8 cellular contexts compared by ENCODE assay signal in the genomic region with DNA sequence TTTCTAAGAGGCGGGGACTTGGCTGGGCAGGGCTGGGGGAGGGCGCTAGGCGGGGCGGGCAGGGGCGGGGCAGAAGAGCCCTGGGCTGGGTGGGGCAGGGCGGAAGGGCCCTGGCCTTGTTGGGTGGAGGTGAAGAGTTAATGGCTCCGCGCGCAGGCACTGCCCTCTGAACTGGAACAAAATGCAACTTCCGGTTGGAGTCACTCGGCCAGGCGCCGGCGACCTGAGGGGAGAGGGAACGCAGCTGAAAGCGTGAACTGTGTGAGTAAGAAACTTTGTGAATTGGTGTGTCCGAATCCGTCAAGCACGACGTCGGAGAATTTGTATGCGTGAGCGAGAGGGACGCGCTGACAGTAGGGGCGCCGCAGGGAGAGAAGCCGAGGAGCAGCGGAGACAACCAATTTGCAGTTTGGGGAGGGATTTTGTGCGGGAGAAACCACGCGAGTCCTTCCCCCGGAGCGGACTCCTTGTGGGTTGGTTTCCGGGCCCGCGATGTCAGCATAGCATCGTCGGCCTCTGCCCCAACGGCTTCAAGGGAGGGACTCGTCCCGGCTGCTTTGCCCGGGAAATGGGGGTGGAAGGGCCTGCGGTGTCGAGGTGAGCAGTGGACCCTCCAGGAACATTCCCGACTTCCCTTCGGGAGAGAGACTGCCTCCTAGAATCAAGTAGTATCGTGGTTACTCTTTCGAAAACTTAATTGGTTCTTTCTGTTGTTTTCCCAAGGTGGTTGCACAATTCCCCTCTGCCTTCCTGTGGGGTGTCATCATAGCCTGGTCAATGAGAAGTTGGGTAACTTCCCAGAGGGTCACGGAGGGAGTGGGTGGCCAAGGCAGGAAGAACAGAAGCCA. TPM values are rescaled to one million over a fixed set of nuclear protein-coding genes. Genes with fewer than 3 reads are reported as not detected.
DNase-seq lines count a peak whose midpoint lies in the region; ATAC-seq and TF ChIP-seq lines count a peak whose summit lies in the region.

A gene with protein sequence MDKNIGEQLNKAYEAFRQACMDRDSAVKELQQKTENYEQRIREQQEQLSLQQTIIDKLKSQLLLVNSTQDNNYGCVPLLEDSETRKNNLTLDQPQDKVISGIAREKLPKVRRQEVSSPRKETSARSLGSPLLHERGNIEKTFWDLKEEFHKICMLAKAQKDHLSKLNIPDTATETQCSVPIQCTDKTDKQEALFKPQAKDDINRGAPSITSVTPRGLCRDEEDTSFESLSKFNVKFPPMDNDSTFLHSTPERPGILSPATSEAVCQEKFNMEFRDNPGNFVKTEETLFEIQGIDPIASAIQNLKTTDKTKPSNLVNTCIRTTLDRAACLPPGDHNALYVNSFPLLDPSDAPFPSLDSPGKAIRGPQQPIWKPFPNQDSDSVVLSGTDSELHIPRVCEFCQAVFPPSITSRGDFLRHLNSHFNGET (plus strand): TSS at position 203 of the 848 bp plus-strand sequence. CDS start 19,235 bp downstream, outside the sequence.

- H3K4me3 ChIP-seq in DOHH2 (ENCODE audit: low read length) (peak within 1 kb of the TSS; percentile 97), GM23248 (peak within 1 kb of the TSS; percentile 94), fibroblast of mammary gland (ENCODE audit: control insufficient read depth, low read depth, low read length) (peak within 1 kb of the TSS; percentile 95)

- CTCF ChIA-PET in RWPE1 (lab: Yijun Ruan, JAX): interaction anchor here (0.7 kb wide), 1 partner anchor 34 kb away, joined by 4 read pairs; no protein-coding TSS in a partner anchor

- H3K27me3 ChIP-seq in DOHH2 (ENCODE audit: control insufficient read depth, low read length) (no peaks in the 10 kb centered on the region), GM23248 (replicated peaks; ENCODE audit: insufficient read depth) (no peaks in the 10 kb centered on the region)

- H3K4me2 ChIP-seq in DOHH2 (ENCODE audit: low read length) (peak within 1 kb of the TSS; percentile 94), GM23248 (ENCODE audit: unreplicated experiment) (peak within 1 kb of the TSS; percentile 99)

- H3K9me3 ChIP-seq in DOHH2 (ENCODE audit: control insufficient read depth, insufficient read depth, low read length) (no peaks in the 10 kb centered on the region), GM23248 (ENCODE audit: low read depth) (no peaks in the 10 kb centered on the region)

- POLR2A ChIA-PET in RWPE1 (lab: Yijun Ruan, JAX; ENCODE audit: low non-redundant PET): no interaction called here

- H3K4me1 ChIP-seq in DOHH2 (ENCODE audit: control insufficient read depth, low read length): peaks cover 92% of the 10 kb centered on the region
- peaks cover 36% of the 10 kb centered on the region for H3K4me1 ChIP-seq in GM23248 (ENCODE audit: insufficient read depth)

- H3K36me3 ChIP-seq in DOHH2 (ENCODE audit: control insufficient read depth, low read length): peaks cover 93% of the 10 kb centered on the region
- H3K36me3 ChIP-seq in GM23248 (ENCODE audit: low read depth): peaks cover 31% of the 10 kb centered on the region; the same call in 1 of the 2 replicates

- H2AFZ ChIP-seq in GM23248: peak within 1 kb of the TSS; percentile 94

- peaks cover 99% of the 10 kb centered on the region for H3K79me2 ChIP-seq in DOHH2 (ENCODE audit: control insufficient read depth, low read length)
- peaks cover 43% of the 10 kb centered on the region for H3K79me2 ChIP-seq in GM23248 (ENCODE audit: insufficient read depth)

- H3K27ac ChIP-seq in DOHH2 (ENCODE audit: low read depth, low read length): peak within 1 kb of the TSS; percentile 84
- H3K27ac ChIP-seq in GM23248: peak within 1 kb of the TSS; percentile 99
- H3K27ac ChIP-seq in RWPE1: peak within 1 kb of the TSS; percentile 99

- H3K9ac ChIP-seq in GM23248: peak within 1 kb of the TSS; percentile 98

- peak; percentile 98 for DNase-seq in GM23248
- peak; percentile 97 to 98 for DNase-seq in Kasumi-1 (lab: John Stamatoyannopoulos, UW)
- peak; percentile 96 for DNase-seq in RWPE1 (ENCODE audit: low spot score)
- peak; percentile 99 for DNase-seq in fibroblast of mammary gland (ENCODE audit: low read depth)
- peak; percentile 82 for DNase-seq in natural killer cell
- peak; percentile 91 for DNase-seq in stimulated activated naive CD4-positive, alpha-beta T cell treated with Interleukin-2 at 50 U/mL for 16 hours (lab: John Stamatoyannopoulos, UW)

- peaks cover 44% of the 10 kb centered on the region for H3K4me1 Mint-ChIP-seq in activated T-helper 17 cell treated with anti-CD3 and anti-CD28 coated beads, Interleukin-2, amount 50 U/mL, for 72 hours
- H3K4me1 Mint-ChIP-seq in natural killer cell: peaks cover 27 to 35% of the 10 kb centered on the region in 2 donors

- H3K27ac Mint-ChIP-seq in activated T-helper 17 cell treated with anti-CD3 and anti-CD28 coated beads, Interleukin-2, amount 50 U/mL, for 72 hours: peak within 1 kb of the TSS; percentile 98
- peak within 1 kb of the TSS; percentile 91 to 96 for H3K27ac Mint-ChIP-seq in natural killer cell

- peaks cover 72% of the 10 kb centered on the region for H3F3A ChIP-seq in DOHH2 (ENCODE audit: control insufficient read depth, insufficient read depth)
- peaks cover 28% of the 10 kb centered on the region for H3F3A ChIP-seq in GM23248 (ENCODE audit: insufficient read depth)

- intact Hi-C loops in natural killer cell (cut with micrococcal nuclease): loop anchor here (1.0 to 2.0 kb wide), 2 partner anchors 24 to 148 kb away; a partner anchor contains a TSS

- ATAC-seq in activated T-helper 17 cell treated with anti-CD3 and anti-CD28 coated beads, Interleukin-2, amount 50 U/mL, for 72 hours (replicated peaks): peak; percentile 94
- ATAC-seq in natural killer cell: peak; percentile 90 to 96 (median 93)

- no peaks in the 10 kb centered on the region for H3K27me3 Mint-ChIP-seq in activated T-helper 17 cell treated with anti-CD3 and anti-CD28 coated beads, Interleukin-2, amount 50 U/mL, for 72 hours
- H3K27me3 Mint-ChIP-seq in natural killer cell (ENCODE audit: low read depth in 2 of 2): peaks cover 0 to 2% of the 10 kb centered on the region in 2 donors

- H3K9me3 Mint-ChIP-seq in activated T-helper 17 cell treated with anti-CD3 and anti-CD28 coated beads, Interleukin-2, amount 50 U/mL, for 72 hours: no peaks in the 10 kb centered on the region
- no peaks in the 10 kb centered on the region for H3K9me3 Mint-ChIP-seq in natural killer cell

- H4K20me1 ChIP-seq in DOHH2 (ENCODE audit: control insufficient read depth, insufficient read depth, low read depth, low read length) (peaks cover 34% of the 10 kb centered on the region), GM23248 (ENCODE audit: insufficient read depth) (no peaks in the 10 kb centered on the region)

- H3K9me2 ChIP-seq in DOHH2 (replicated peaks; ENCODE audit: control insufficient read depth, low read length): no peaks in the 10 kb centered on the region
- H3K9me2 ChIP-seq in GM23248 (ENCODE audit: insufficient read depth): no peaks in the 10 kb centered on the region

- 0 to 1% methylated on average over 45 to 50 of the region's 50 CpGs for WGBS in GM23248 (ENCODE audit: low coverage in 1 of 2, low lambda C conversion rate in 2 of 2, missing lambda C conversion rate in 2 of 2), 2 experiments

- H3K4me3 Mint-ChIP-seq in activated T-helper 17 cell treated with anti-CD3 and anti-CD28 coated beads, Interleukin-2, amount 50 U/mL, for 72 hours: peak within 1 kb of the TSS; percentile 94
- H3K4me3 Mint-ChIP-seq in natural killer cell: peak within 1 kb of the TSS; percentile 96

- peaks cover 80% of the 10 kb centered on the region for H3K36me3 Mint-ChIP-seq in activated T-helper 17 cell treated with anti-CD3 and anti-CD28 coated beads, Interleukin-2, amount 50 U/mL, for 72 hours (ENCODE audit: low read depth)
- H3K36me3 Mint-ChIP-seq in natural killer cell: no peaks in the 10 kb centered on the region

- in situ Hi-C loops in GM23248 (cut with MboI): no loop called here

- TF ChIP-seq CTCF in DOHH2 (IDR thresholded peaks at IDR 0.05; ENCODE audit: low read depth, low read length, poor library complexity, severe bottlenecking): peak; percentile 16
- TF ChIP-seq CTCF in RWPE1 (conservative IDR thresholded peaks at IDR 0.05; ENCODE audit: low read depth): no peak
- TF ChIP-seq CTCF in fibroblast of mammary gland (conservative IDR thresholded peaks at IDR 0.05; ENCODE audit: control insufficient read depth, insufficient read depth, low read depth, low read length): no peak
- TF ChIP-seq CTCF in natural killer cell (IDR thresholded peaks at IDR 0.05): no peak

RNA-seq across cellular contexts. Expression of the gene that starts here (rescaled TPM):
- total RNA-seq in GM23248 (2014; rRNA removed; shearing (Covaris generic)): 60.4 and 69.4 TPM in 2 replicates
- 84.4 and 87.1 TPM in 2 replicates for polyA plus RNA-seq in GM23248 (2016; fragmentation: Nextera tagmentation; extraction: Ambion mirVana)
- 100 to 1,000 TPM; 110 to 114 TPM for total RNA-seq in activated T-helper 17 cell treated with anti-CD3 and anti-CD28 coated beads, Interleukin-2, amount 50 U/mL, for 72 hours
- total RNA-seq in natural killer cell: 100 to 1,000 TPM in 1 of 3 donors, 10 to 100 TPM in 2; 68.9 to 121 (median 76.1) TPM

Comparison
In these comparisons a context has a peak if more than half of its experiments do, and no peak if none do; other contexts are left out.
1. Peak in every context shown above with its lines: DNase-seq, ATAC-seq, H3K4me3 ChIP-seq and H3K27ac ChIP-seq.